ENCODE assay signal across 8 cellular contexts in the genomic region with DNA sequence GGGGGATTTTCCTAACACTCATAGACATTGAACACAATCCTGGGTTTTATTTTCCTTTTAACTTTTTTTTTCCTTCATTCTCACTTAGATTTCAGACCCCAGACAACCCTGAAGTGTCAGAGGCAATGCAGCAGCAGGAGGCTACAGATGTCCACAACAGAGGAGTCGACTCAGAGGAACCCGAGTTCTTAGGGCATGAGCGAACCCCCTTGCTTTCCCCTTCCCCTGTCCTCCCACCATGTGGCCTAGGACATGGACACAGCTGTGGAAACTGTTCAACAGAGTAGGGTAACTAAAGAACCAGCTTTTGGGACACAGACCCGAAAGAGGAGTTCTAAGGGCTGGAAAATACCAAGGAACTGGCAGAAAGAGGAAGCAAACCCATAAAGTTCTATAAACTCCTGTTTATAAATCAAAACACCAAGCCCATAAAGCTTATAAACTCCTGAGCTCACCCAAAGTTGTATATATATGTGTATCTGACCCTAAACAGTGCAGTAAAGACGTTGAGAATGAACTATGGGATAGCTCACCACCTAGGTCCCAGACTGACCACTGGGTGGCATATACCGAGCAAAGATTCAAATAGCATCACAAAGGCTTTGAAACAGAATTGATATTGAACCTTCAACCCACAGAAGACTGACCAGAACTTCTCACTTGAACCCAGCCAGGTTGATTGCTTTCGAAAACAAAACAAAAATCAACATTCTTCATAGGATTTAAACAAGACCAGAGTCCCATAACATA. TPM values are rescaled to one million over a fixed set of nuclear protein-coding genes. Genes with fewer than 3 reads are reported as not detected.
A peak's percentile ranks its signal among the peaks of the same experiment; 100 is the strongest.
DNase-seq lines count a peak whose midpoint lies in the region; ATAC-seq, FAIRE-seq and TF ChIP-seq lines count a peak whose summit lies in the region.

No MANE protein-coding gene starts in this region.

- H3K27me3 ChIP-seq in adipocyte (replicated peaks; ENCODE audit: control insufficient read depth, insufficient read depth, low read length): no peaks in the 10 kb centered on the region
- no peaks in the 10 kb centered on the region for H3K27me3 ChIP-seq in hepatocyte
- H3K27me3 ChIP-seq in thoracic aorta (replicated peaks; ENCODE audit: insufficient read depth): no peaks in the 10 kb centered on the region

- peak; percentile 52 for TF ChIP-seq CTCF in hepatocyte (IDR thresholded peaks at IDR 0.05; ENCODE audit: poor library complexity)
- peak; percentile 40 for TF ChIP-seq CTCF in thoracic aorta (IDR thresholded peaks at IDR 0.05)

- H3K4me1 Mint-ChIP-seq in naive thymus-derived CD8-positive, alpha-beta T cell: peaks cover 2 to 7% (median 5%) of the 10 kb centered on the region in 4 donors

- H3K9me3 ChIP-seq in adipocyte (ENCODE audit: control insufficient read depth, low read length) (no peaks in the 10 kb centered on the region), hepatocyte (ENCODE audit: low read depth) (no peaks in the 10 kb centered on the region), thoracic aorta (no peaks in the 10 kb centered on the region)

- 65% methylated on average over 7 of the region's 7 CpGs for WGBS in hepatocyte (ENCODE audit: low lambda C conversion rate, missing lambda C conversion rate)

- no peak overlapping the region for H2AFZ ChIP-seq in hepatocyte

- H3K4me2 ChIP-seq in hepatocyte: no peak overlapping the region

- peaks cover 5% of the 10 kb centered on the region for H4K20me1 ChIP-seq in hepatocyte (ENCODE audit: insufficient read depth, poor library complexity, severe bottlenecking)

- H3K9ac ChIP-seq in adipocyte (ENCODE audit: low read length): peak overlapping the region; percentile 35

- POLR2A ChIA-PET in naive thymus-derived CD8-positive, alpha-beta T cell (lab: Charles Lee): no interaction called here

- no peak for ATAC-seq in thoracic aorta (ENCODE audit: insufficient number of reproducible peaks, low FRiP score, low read depth)
- ATAC-seq in GM19397 (IDR thresholded peaks at IDR 0.05; ENCODE audit: unreplicated experiment): no peak
- no peak for ATAC-seq in naive thymus-derived CD8-positive, alpha-beta T cell

- H3K4me3 ChIP-seq in adipocyte (ENCODE audit: low read length) (no peak overlapping the region), hepatocyte (no peak overlapping the region), thoracic aorta (no peak overlapping the region)

- H3K27ac Mint-ChIP-seq in naive thymus-derived CD8-positive, alpha-beta T cell: no peak overlapping the region

- H3K9me2 ChIP-seq in hepatocyte (replicated peaks; ENCODE audit: insufficient read depth): no peaks in the 10 kb centered on the region

- H3K27ac ChIP-seq in hepatocyte (no peak overlapping the region), thoracic aorta (peak overlapping the region; percentile 21 to 46)

- H3K36me3 ChIP-seq in adipocyte (ENCODE audit: control insufficient read depth, insufficient read depth, low read length, severe bottlenecking) (no peaks in the 10 kb centered on the region), hepatocyte (replicated peaks; ENCODE audit: insufficient read depth, low read depth) (no peaks in the 10 kb centered on the region), thoracic aorta (no peaks in the 10 kb centered on the region)

- no peaks in the 10 kb centered on the region for H3K9me3 Mint-ChIP-seq in naive thymus-derived CD8-positive, alpha-beta T cell

- peaks cover 34% of the 10 kb centered on the region for H3K4me1 ChIP-seq in adipocyte (ENCODE audit: control insufficient read depth, insufficient read depth, low read length)
- H3K4me1 ChIP-seq in hepatocyte (ENCODE audit: insufficient read depth): peaks cover 17% of the 10 kb centered on the region
- peaks cover 10 to 26% of the 10 kb centered on the region in 2 donors for H3K4me1 ChIP-seq in thoracic aorta (ENCODE audit: control insufficient read depth in 1 of 2, low read depth in 2 of 2)

- peaks cover 73% of the 10 kb centered on the region for H3K79me2 ChIP-seq in hepatocyte

- peaks cover 0 to 11% (median 0%) of the 10 kb centered on the region in 5 donors for H3K27me3 Mint-ChIP-seq in naive thymus-derived CD8-positive, alpha-beta T cell

- H3K36me3 Mint-ChIP-seq in naive thymus-derived CD8-positive, alpha-beta T cell: no peaks in the 10 kb centered on the region

- DNase-seq in HCEC 1CT: peak; percentile 44
- DNase-seq in adipocyte (ENCODE audit: low read depth): peak; percentile 76
- DNase-seq in hepatocyte (ENCODE audit: low spot score): peak; percentile 20
- DNase-seq in thoracic aorta (ENCODE audit: low spot score): no peak
- DNase-seq in activated CD4-positive, alpha-beta T cell treated with anti-CD3 and anti-CD28 coated beads, Interleukin-2, amount 50 U/mL, for 48 hours: no peak
- DNase-seq in naive thymus-derived CD8-positive, alpha-beta T cell: no peak

- no peak overlapping the region for H3K4me3 Mint-ChIP-seq in naive thymus-derived CD8-positive, alpha-beta T cell

- peak; percentile 44 for FAIRE-seq in A204.1 (lab: Jason Lieb, UNC)

RNA-seq across cellular contexts. Expression of a gene that starts 33.9 kb away (rescaled TPM):
- total RNA-seq in hepatocyte (77.9 and 84.8 TPM in 2 replicates), thoracic aorta (10 to 100 TPM; 12.0 to 25.7 TPM)
- 17.4 and 19.2 TPM in 2 replicates for polyA plus RNA-seq in hepatocyte
- 1 to 10 TPM; 2.0 to 3.1 TPM for total RNA-seq in naive thymus-derived CD8-positive, alpha-beta T cell
- under 1 TPM in 2 of 3 donors, not detected in 1; 0.15 to 0.26 TPM for polyA plus RNA-seq in naive thymus-derived CD8-positive, alpha-beta T cell

RNA-seq across cellular contexts. Expression of a gene that starts 58.1 kb away (rescaled TPM):
- total RNA-seq in hepatocyte (28.3 and 32.5 TPM in 2 replicates), thoracic aorta (10 to 100 TPM; 16.6 to 20.7 TPM)
- polyA plus RNA-seq in hepatocyte: 55.1 and 75.1 TPM in 2 replicates
- total RNA-seq in naive thymus-derived CD8-positive, alpha-beta T cell: 10 to 100 TPM; 55.2 to 55.8 TPM
- 10 to 100 TPM; 76.1 to 81.3 (median 78.5) TPM for polyA plus RNA-seq in naive thymus-derived CD8-positive, alpha-beta T cell

Comparison
In these comparisons a context has a peak if more than half of its experiments do, and no peak if none do; other contexts are left out.
1. DNase-seq: peak in HCEC 1CT (single experiment), adipocyte (single experiment) and hepatocyte (single experiment); none in thoracic aorta (single experiment), activated CD4-positive, alpha-beta T cell treated with anti-CD3 and anti-CD28 coated beads, Interleukin-2, amount 50 U/mL, for 48 hours (0 of 2) and naive thymus-derived CD8-positive, alpha-beta T cell (0 of 10).